In the genomic region with DNA sequence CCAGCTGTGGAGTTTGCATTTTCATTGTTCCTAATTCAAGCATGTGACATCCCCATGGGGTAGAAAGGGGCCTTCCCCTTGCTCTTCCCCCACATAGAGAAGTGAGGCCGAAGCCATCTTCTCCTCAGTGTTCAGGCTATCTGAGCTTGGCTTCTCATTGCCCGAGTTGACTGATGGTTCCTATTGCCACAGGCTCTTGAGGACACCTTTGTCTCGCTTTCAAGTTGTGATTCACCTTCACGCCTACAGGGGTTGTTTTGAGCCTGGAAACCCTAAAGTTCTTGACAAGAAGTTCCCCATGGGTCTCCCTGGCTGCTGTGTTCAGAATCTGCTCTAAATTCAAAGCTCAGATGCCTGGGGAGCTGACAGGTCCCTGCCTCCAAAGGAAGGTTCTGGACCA, we compare ENCODE assay signal across 21 cellular contexts. TPM values are rescaled to one million over a fixed set of nuclear protein-coding genes. Genes with fewer than 3 reads are reported as not detected.
DNase-seq lines count a peak whose midpoint lies in the region; ATAC-seq, FAIRE-seq and TF ChIP-seq lines count a peak whose summit lies in the region.
"Had no signal": no experiment of that assay in that cellular context is flagged by ENCODE, and none has a peak within 500 bp of the region (broad histone marks: within the 10 kb centered on the region; RNA-seq: fewer than 3 reads in every experiment).

No MANE protein-coding gene starts in this region.

- TF ChIP-seq CTCF in GM13976 (IDR thresholded peaks at IDR 0.05; ENCODE audit: borderline replicate concordance, control extremely low read depth, extremely low read depth, insufficient read depth, missing control alignments) (no peak), K562 (IDR thresholded peaks at IDR 0.05 in 2 of 3, conservative IDR thresholded peaks at IDR 0.05 in 1 of 3; ENCODE audit: insufficient read depth in 2 of 3, low read depth in 1 of 3, low read length in 3 of 3) (peak; percentile 30 to 37 (median 36); a peak in 4 of 6 replicates)

- in situ Hi-C loops in GM13976 (cut with MboI; ENCODE audit: low sequenced_read_pairs, unreplicated experiment): no loop called here
- in situ Hi-C loops in K562 (cut with MboI): no loop called here

- intact Hi-C loops in K562 (cut with micrococcal nuclease): no loop called here

- TF ChIP-seq RAD21 in K562 (CRISPR knock-in tag; conservative IDR thresholded peaks at IDR 0.05 in 1 of 2, IDR thresholded peaks at IDR 0.05 in 1 of 2): no peak

- H3K4me3 ChIP-seq in BLaER1 (no peak overlapping the region), K562 (no peak overlapping the region)
- H3K4me3 ChIP-seq: MG63 had no signal

- no peaks in the 10 kb centered on the region; the same call in 1 of the 2 replicates for H4K20me1 ChIP-seq in BLaER1
- H4K20me1 ChIP-seq in K562 (replicated peaks; ENCODE audit: control insufficient read depth, insufficient read depth, low read length): peaks cover 16% of the 10 kb centered on the region

- BruUV-seq in K562 (replicated peaks; lab: Mats Ljungman, UMichigan): no TSS peak

- H2AFZ ChIP-seq in K562 (ENCODE audit: low read depth, low read length): no peak overlapping the region

- no peaks in the 10 kb centered on the region for H3K79me2 ChIP-seq in K562 (ENCODE audit: control insufficient read depth, insufficient read depth, low read length)

- H3K9me3 ChIP-seq in BLaER1: no peaks in the 10 kb centered on the region
- H3K9me3 ChIP-seq in K562 (replicated peaks; ENCODE audit: control insufficient read depth, insufficient read depth, low read depth, low read length): no peaks in the 10 kb centered on the region
- H3K9me3 ChIP-seq: MG63 had no signal

- no peak for TF ChIP-seq POLR2A in K562 (conservative IDR thresholded peaks at IDR 0.05)

- DNase-seq in GM13976 (ENCODE audit: low spot score) (peak; percentile 43), HuH-7 (ENCODE audit: low spot score) (peak; percentile 38), K562 (ENCODE audit: extremely low read depth in 1 of 4, low spot score in 3 of 4) (peak; percentile 20 to 40 (median 24))
- DNase-seq: activated CD4-positive, CD25-positive, alpha-beta regulatory T cell; activated CD8-positive, alpha-beta memory T cell treated with anti-CD3 and anti-CD28 coated beads, Interleukin-2, amount 50 U/mL, for 48 hours; brain microvascular endothelial cell; dermis blood vessel endothelial cell; DND-41; glutamatergic neuron; MG63; NCI-H2029; NCI-H774; nephron progenitor cell; stimulated activated CD4-positive, alpha-beta T cell treated with anti-CD3 and anti-CD28 coated beads, Interleukin-15, amount 100 ng/mL, for 24 hours; T-helper 1 cell had no signal

- peak; percentile 76 for ATAC-seq in K562
- ATAC-seq in HG02588 (IDR thresholded peaks at IDR 0.05; ENCODE audit: unreplicated experiment): no peak
- ATAC-seq in GM18861 (IDR thresholded peaks at IDR 0.05; ENCODE audit: unreplicated experiment): no peak
- no peak for ATAC-seq in GM21529 (IDR thresholded peaks at IDR 0.05; ENCODE audit: unreplicated experiment)
- ATAC-seq: esophagus mucosa had no signal

- H3K4me1 ChIP-seq in BLaER1: peaks cover 81% of the 10 kb centered on the region
- peaks cover 0 to 4% of the 10 kb centered on the region in 2 experiments; a peak in 1 of 5 replicates for H3K4me1 ChIP-seq in K562 (replicated peaks in 1 of 2; ENCODE audit: control insufficient read depth in 2 of 2, insufficient read depth in 2 of 2, low read length in 2 of 2)

- CTCF ChIA-PET in K562 (lab: Yijun Ruan, JAX; ENCODE audit: low intra/inter-chr PET ratio): interaction anchor here (0.6 kb wide), 1 partner anchor 91 kb away, joined by 3 read pairs; no protein-coding TSS in a partner anchor

- H3K27me3 ChIP-seq in BLaER1 (peaks cover 76% of the 10 kb centered on the region), K562 (ENCODE audit: control insufficient read depth in 2 of 2, insufficient read depth in 2 of 2, low read length in 2 of 2) (peaks cover 7 to 74% of the 10 kb centered on the region in 2 experiments; a peak in 4 of 5 replicates)
- H3K27me3 ChIP-seq: brain microvascular endothelial cell, MG63 had no signal

- peak overlapping the region; percentile 74 for H3K27ac ChIP-seq in BLaER1
- H3K27ac ChIP-seq in K562 (ENCODE audit: extremely low read depth, low read depth, low read length): no peak overlapping the region
- H3K27ac ChIP-seq: brain microvascular endothelial cell had no signal

- H3K9me1 ChIP-seq in K562 (ENCODE audit: control insufficient read depth, insufficient read depth, low read length): no peaks in the 10 kb centered on the region

- H3K9ac ChIP-seq in BLaER1 (peak overlapping the region; percentile 43), K562 (ENCODE audit: insufficient read depth in 1 of 2, low read depth in 2 of 2, low read length in 2 of 2) (no peak overlapping the region)

- WGBS in K562 (ENCODE audit: insufficient coverage, low coverage, missing lambda C conversion rate): 0% methylated on average over 4 of the region's 4 CpGs

- H3K36me3 ChIP-seq in BLaER1 (no peaks in the 10 kb centered on the region), K562 (ENCODE audit: control insufficient read depth, insufficient read depth, low read length) (no peaks in the 10 kb centered on the region)
- H3K36me3 ChIP-seq: brain microvascular endothelial cell, MG63 had no signal

- no peak for TF ChIP-seq EP300 in K562 (IDR thresholded peaks at IDR 0.05; ENCODE audit: low read length)

- H3K4me2 ChIP-seq in BLaER1 (peak overlapping the region; percentile 74), K562 (ENCODE audit: insufficient read depth, low read length) (no peak overlapping the region)

- FAIRE-seq in K562 (lab: Jason Lieb, UNC): peak; percentile 40

- POLR2A ChIA-PET in K562 (lab: Yijun Ruan, JAX): interaction anchor here (0.6 kb wide), 2 partner anchors 16 to 65 kb away, joined by 3 read pairs; no protein-coding TSS in a partner anchor

TF ChIP-seq in K562, 482 proteins besides CTCF, POLR2A, EP300 and RAD21:
- TF ChIP-seq C11orf30 (IDR thresholded peaks at IDR 0.05; ENCODE audit: low read depth) (no peak), ZBTB8A (IDR thresholded peaks at IDR 0.05; ENCODE audit: partially characterized antibody) (no peak), SNIP1 (IDR thresholded peaks at IDR 0.05; ENCODE audit: low read depth) (no peak), ZNF436 (CRISPR knock-in tag; IDR thresholded peaks at IDR 0.05) (no peak), ZNF589 (CRISPR knock-in tag; IDR thresholded peaks at IDR 0.05; ENCODE audit: low read depth) (no peak), ADNP (tag; IDR thresholded peaks at IDR 0.05) (no peak), IRF2 (CRISPR knock-in tag; IDR thresholded peaks at IDR 0.05) (no peak), NFE2L1 (tag; IDR thresholded peaks at IDR 0.05; ENCODE audit: borderline replicate concordance, low read depth) (no peak), ARNT (IDR thresholded peaks at IDR 0.05) (no peak)

RNA-seq across cellular contexts. Expression of gene CCNQ, which starts 24.9 kb away (rescaled TPM):
- total RNA-seq in K562 (2011; cell fraction: chromatin; rRNA removed; ENCODE audit: low replicate concordance): 9.4 and 14.9 TPM in 2 replicates
- 13.5 and 17.1 TPM in 2 replicates for total RNA-seq in K562 (2011; cell fraction: nucleolus; rRNA removed)
- total RNA-seq in K562 (2011; cell fraction: nucleoplasm; rRNA removed): 12.1 and 14.7 TPM in 2 replicates
- total RNA-seq in K562 (2014; rRNA removed) (53.8 and 59.5 TPM in 2 replicates), K562 (2014; rRNA removed; fragmentation: Illumina TruSeq; extraction: Trizol) (11.6 and 12.8 TPM in 2 replicates), K562 (2015; rRNA removed; fragmentation: Illumina TruSeq; extraction: Trizol) (27.0 and 30.0 TPM in 2 replicates), K562 (2021) (25.3 and 28.5 TPM in 2 replicates)
- polyA plus RNA-seq in K562 (2011; rRNA removed) (25.3 and 32.9 TPM in 2 replicates), K562 (2014; fragmentation: Illumina TruSeq; extraction: Trizol) (18.0 and 18.2 TPM in 2 replicates), K562 (2014; fragmentation: Nextera tagmentation; extraction: Ambion mirVana) (1 to 10 TPM in 1 of 2 experiments, under 1 TPM in 1; 0.92 to 1.6 TPM), K562 (2014; rRNA removed) (35.9 and 47.3 TPM in 2 replicates)
- 46.4 and 64.2 TPM in 2 replicates for polyA plus RNA-seq in K562 (2011; cell fraction: cytosol; rRNA removed)
- 20.0 and 22.0 TPM in 2 replicates for polyA plus RNA-seq in K562 (2011; cell fraction: nucleus; rRNA removed)
- polyA plus RNA-seq in K562 (2012): 19.7 and 27.3 TPM in 2 replicates
- polyA minus RNA-seq in K562 (2011; rRNA and poly(A)+ RNA removed): 10.7 and 11.7 TPM in 2 replicates
- polyA minus RNA-seq in K562 (2011; cell fraction: cytosol; rRNA and poly(A)+ RNA removed): 12.9 and 16.4 TPM in 2 replicates
- polyA minus RNA-seq in K562 (2011; cell fraction: nucleus; rRNA and poly(A)+ RNA removed): 4.2 and 6.2 TPM in 2 replicates

RNA-seq across cellular contexts. Expression of gene ATP2B3, which starts 56.6 kb away (rescaled TPM):
- not detected in 2 replicates for total RNA-seq in K562 (2011; cell fraction: chromatin; rRNA removed; ENCODE audit: low replicate concordance)
- not detected in 2 replicates for total RNA-seq in K562 (2011; cell fraction: nucleolus; rRNA removed)
- total RNA-seq in K562 (2011; cell fraction: nucleoplasm; rRNA removed): not detected in 2 replicates
- total RNA-seq in K562 (2014; rRNA removed) (not detected in 2 replicates), K562 (2014; rRNA removed; fragmentation: Illumina TruSeq; extraction: Trizol) (not detected in 2 replicates), K562 (2015; rRNA removed; fragmentation: Illumina TruSeq; extraction: Trizol) (not detected in 2 replicates), K562 (2021) (not detected in 2 replicates)
- polyA plus RNA-seq in K562 (2011; rRNA removed) (0.04 TPM in 1 of 2 replicates, not detected in the other), K562 (2014; fragmentation: Illumina TruSeq; extraction: Trizol) (not detected in 2 replicates), K562 (2014; fragmentation: Nextera tagmentation; extraction: Ambion mirVana) (under 1 TPM in 1 of 2 experiments, not detected in 1; 0.04 TPM), K562 (2014; rRNA removed) (0.04 TPM in 1 of 2 replicates, not detected in the other)
- polyA plus RNA-seq in K562 (2011; cell fraction: cytosol; rRNA removed): 0.03 and 0.07 TPM in 2 replicates
- 0.04 and 0.06 TPM in 2 replicates for polyA plus RNA-seq in K562 (2011; cell fraction: nucleus; rRNA removed)
- 0.01 and 0.07 TPM in 2 replicates for polyA plus RNA-seq in K562 (2012)
- polyA minus RNA-seq in K562 (2011; rRNA and poly(A)+ RNA removed): not detected in 2 replicates
- not detected in 2 replicates for polyA minus RNA-seq in K562 (2011; cell fraction: cytosol; rRNA and poly(A)+ RNA removed)
- polyA minus RNA-seq in K562 (2011; cell fraction: nucleus; rRNA and poly(A)+ RNA removed): not detected in 2 replicates
- total RNA-seq: dermis blood vessel endothelial cell, esophagus mucosa, lung microvascular endothelial cell had no signal
